In genomic region chr17:65627892-65628622, GRCh38 we compare ENCODE assay signal across 10 cellular contexts.
DNase-seq lines count a peak whose midpoint lies in the region; ATAC-seq and TF ChIP-seq lines count a peak whose summit lies in the region.
"Had no signal": no experiment of that assay in that cellular context is flagged by ENCODE, and none has a peak within 500 bp of the region (broad histone marks: within the 10 kb centered on the region; RNA-seq: fewer than 3 reads in every experiment).

No MANE protein-coding gene starts in this region.

- H3K27me3 ChIP-seq in muscle layer of colon (ENCODE audit: control insufficient read depth in 1 of 2, insufficient read depth in 2 of 2, low read length in 2 of 2) (no peaks in the 10 kb centered on the region), upper lobe of right lung (no peaks in the 10 kb centered on the region)

- peak overlapping the region; percentile 22 for H3K9ac ChIP-seq in muscle layer of colon (ENCODE audit: low read length)

- no peaks in the 10 kb centered on the region for H3K27me3 Mint-ChIP-seq in MCF 10A (ENCODE audit: insufficient read depth, unreplicated experiment)
- H3K27me3 Mint-ChIP-seq: activated CD4-positive, alpha-beta T cell treated with anti-CD3 and anti-CD28 coated beads for 36 hours had no signal

- DNase-seq in COR-L47 (lab: John Stamatoyannopoulos, UW) (peak; percentile 89), NCI-H2029 (lab: John Stamatoyannopoulos, UW) (peak; percentile 80), MCF 10A (ENCODE audit: unreplicated experiment) (peak; percentile 71), GOT3 (lab: John Stamatoyannopoulos, UW) (no peak), upper lobe of right lung (no peak), NCI-H2227 treated with DMSO at 0.1 percent for 48 hours (lab: John Stamatoyannopoulos, UW) (no peak)
- no peak for DNase-seq in activated CD4-positive, alpha-beta T cell treated with anti-CD3 and anti-CD28 coated beads for 1 hour
- DNase-seq: activated CD4-positive, alpha-beta T cell treated with anti-CD3 and anti-CD28 coated beads for 36 hours; stimulated activated CD4-positive, alpha-beta T cell treated with anti-CD3 and anti-CD28 coated beads, Interleukin-4, amount 100 ng/mL, for 4 hours had no signal

- CTCF ChIA-PET in MCF 10A (lab: Yijun Ruan, JAX), result interaction anchor here (0.6 kb wide), 1 partner anchor 334 kb away, joined by 4 read pairs; no protein-coding TSS in a partner anchor

- H3K4me3 Mint-ChIP-seq in MCF 10A (ENCODE audit: unreplicated experiment), result no peak overlapping the region
- H3K4me3 Mint-ChIP-seq: activated CD4-positive, alpha-beta T cell treated with anti-CD3 and anti-CD28 coated beads for 36 hours had no signal

- BruUV-seq in MCF 10A (replicated peaks; lab: Mats Ljungman, UMichigan), result no TSS peak

- H3K4me1 Mint-ChIP-seq in MCF 10A (ENCODE audit: insufficient read depth, unreplicated experiment), result peaks cover 5% of the 10 kb centered on the region
- H3K4me1 Mint-ChIP-seq: activated CD4-positive, alpha-beta T cell treated with anti-CD3 and anti-CD28 coated beads for 36 hours had no signal

- no peaks in the 10 kb centered on the region for H3K36me3 Mint-ChIP-seq in MCF 10A (ENCODE audit: insufficient read depth, unreplicated experiment)

- H3K4me3 ChIP-seq in muscle layer of colon (ENCODE audit: low read depth in 1 of 2, low read length in 2 of 2), result peak overlapping the region in 1 of 2 donors; percentile 42
- no peak overlapping the region for H3K4me3 ChIP-seq in upper lobe of right lung

- intact Hi-C loops in MCF 10A (cut with micrococcal nuclease), result no loop called here
- intact Hi-C loops in upper lobe of right lung (cut with DNase I), result no loop called here

- no peak for TF ChIP-seq CTCF in MCF 10A (IDR thresholded peaks at IDR 0.05; ENCODE audit: unreplicated experiment)
- TF ChIP-seq CTCF in upper lobe of right lung (IDR thresholded peaks at IDR 0.05), result no peak

- H3K9me3 Mint-ChIP-seq in MCF 10A (ENCODE audit: unreplicated experiment), result no peaks in the 10 kb centered on the region

- H3K9me3 ChIP-seq in muscle layer of colon (ENCODE audit: low read length), result no peaks in the 10 kb centered on the region
- H3K9me3 ChIP-seq in upper lobe of right lung, result no peaks in the 10 kb centered on the region

- ATAC-seq in upper lobe of right lung, result no peak
- ATAC-seq: activated CD4-positive, alpha-beta T cell treated with anti-CD3 and anti-CD28 coated beads for 36 hours had no signal

- peaks cover 11% of the 10 kb centered on the region for H3K4me1 ChIP-seq in muscle layer of colon (ENCODE audit: insufficient read depth, low read length)
- no peaks in the 10 kb centered on the region for H3K4me1 ChIP-seq in upper lobe of right lung

- POLR2A ChIA-PET in MCF 10A (lab: Yijun Ruan, JAX), result no interaction called here

- no peak overlapping the region for H3K27ac Mint-ChIP-seq in MCF 10A (ENCODE audit: low read depth, unreplicated experiment)
- H3K27ac Mint-ChIP-seq: activated CD4-positive, alpha-beta T cell treated with anti-CD3 and anti-CD28 coated beads for 36 hours had no signal

- H3K27ac ChIP-seq in muscle layer of colon (ENCODE audit: low read depth, low read length) (no peak overlapping the region), upper lobe of right lung (no peak overlapping the region)

- H3K36me3 ChIP-seq in muscle layer of colon (ENCODE audit: insufficient read depth, low read length), result no peaks in the 10 kb centered on the region
- no peaks in the 10 kb centered on the region for H3K36me3 ChIP-seq in upper lobe of right lung

Comparison
In these comparisons a context has a peak if more than half of its experiments do, and no peak if none do; other contexts are left out.
1. DNase-seq: peak in COR-L47 (single experiment), NCI-H2029 (single experiment) and MCF 10A (single experiment); none in activated CD4-positive, alpha-beta T cell treated with anti-CD3 and anti-CD28 coated beads for 1 hour (single experiment), GOT3 (single experiment), upper lobe of right lung (single experiment) and NCI-H2227 treated with DMSO at 0.1 percent for 48 hours (single experiment).